ENCODE assay signal across 11 cellular contexts in the genomic region with DNA sequence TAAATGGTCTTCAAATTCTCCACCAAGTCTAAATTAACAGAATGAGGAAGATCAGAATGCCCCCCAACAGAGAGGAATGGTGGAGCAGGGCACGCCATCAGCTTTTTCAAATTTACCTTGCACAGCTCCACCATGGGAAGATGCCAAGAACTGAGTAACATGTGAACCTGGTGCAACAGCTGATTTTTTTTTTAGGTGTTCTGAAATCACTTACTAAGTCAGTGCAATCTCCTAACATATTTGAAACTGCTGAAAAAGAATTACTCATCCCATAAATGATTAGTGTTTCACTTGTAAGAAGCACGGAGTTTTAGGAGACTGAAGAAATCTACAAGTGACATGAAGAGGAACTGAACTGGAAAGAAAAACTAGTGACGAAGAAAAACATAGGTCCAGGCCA. TPM values are rescaled to one million over a fixed set of nuclear protein-coding genes. Genes with fewer than 3 reads are reported as not detected.
DNase-seq lines count a peak whose midpoint lies in the region; ATAC-seq lines count a peak whose summit lies in the region.
"Had no signal": no experiment of that assay in that cellular context is flagged by ENCODE, and none has a peak within 500 bp of the region (broad histone marks: within the 10 kb centered on the region; RNA-seq: fewer than 3 reads in every experiment).

No MANE protein-coding gene starts in this region.

- peak overlapping the region; percentile 47 for H3K4me2 ChIP-seq in Karpas-422 (ENCODE audit: low read depth, low read length, poor library complexity, severe bottlenecking)

- H3K4me3 ChIP-seq in CD4-positive, alpha-beta memory T cell (ENCODE audit: low read length in 2 of 2): no peak overlapping the region
- peak overlapping the region; percentile 24; the same call in 1 of the 2 replicates for H3K4me3 ChIP-seq in Karpas-422 (ENCODE audit: low read length)

- CTCF ChIA-PET in CD4-positive, alpha-beta memory T cell (lab: Charles Lee; ENCODE audit: partially characterized antibody): no interaction called here

- peaks cover 34% of the 10 kb centered on the region for H4K20me1 ChIP-seq in Karpas-422 (ENCODE audit: insufficient read depth, low read depth, low read length)

- H3K36me3 Mint-ChIP-seq in CD4-positive, alpha-beta memory T cell: peaks cover 16 to 22% of the 10 kb centered on the region in 2 donors
- H3K36me3 Mint-ChIP-seq in central memory CD8-positive, alpha-beta T cell (ENCODE audit: insufficient read depth): peaks cover 13% of the 10 kb centered on the region
- peaks cover 0 to 21% (median 0%) of the 10 kb centered on the region in 3 donors for H3K36me3 Mint-ChIP-seq in naive thymus-derived CD8-positive, alpha-beta T cell

- H3K36me3 ChIP-seq in CD4-positive, alpha-beta memory T cell (ENCODE audit: insufficient read depth, low read length): no peaks in the 10 kb centered on the region
- H3K36me3 ChIP-seq in Karpas-422 (ENCODE audit: insufficient read depth, low read length): peaks cover 5% of the 10 kb centered on the region; the same call in 1 of the 2 replicates

- H3K79me2 ChIP-seq in Karpas-422 (ENCODE audit: low read length): peaks cover 100% of the 10 kb centered on the region

- no peaks in the 10 kb centered on the region for H3K9me3 Mint-ChIP-seq in CD4-positive, alpha-beta memory T cell
- no peaks in the 10 kb centered on the region for H3K9me3 Mint-ChIP-seq in central memory CD8-positive, alpha-beta T cell
- no peaks in the 10 kb centered on the region for H3K9me3 Mint-ChIP-seq in naive thymus-derived CD8-positive, alpha-beta T cell

- no peaks in the 10 kb centered on the region for H3K27me3 ChIP-seq in CD4-positive, alpha-beta memory T cell (ENCODE audit: insufficient read depth, low read length)
- no peaks in the 10 kb centered on the region for H3K27me3 ChIP-seq in Karpas-422 (ENCODE audit: low read length)

- H3K9me3 ChIP-seq in CD4-positive, alpha-beta memory T cell (ENCODE audit: control insufficient read depth in 1 of 2, low read length in 2 of 2): no peaks in the 10 kb centered on the region
- no peaks in the 10 kb centered on the region for H3K9me3 ChIP-seq in Karpas-422 (ENCODE audit: low read length)

- H3K27ac ChIP-seq in CD4-positive, alpha-beta memory T cell (ENCODE audit: low read depth, low read length): no peak overlapping the region
- H3K27ac ChIP-seq in Karpas-422 (ENCODE audit: low read length): peak overlapping the region; percentile 48

- peak overlapping the region in 6 of 8 donors; percentile 35 to 78 (median 58) for H3K4me3 Mint-ChIP-seq in CD4-positive, alpha-beta memory T cell
- H3K4me3 Mint-ChIP-seq in central memory CD8-positive, alpha-beta T cell: peak overlapping the region; percentile 14
- peak overlapping the region in 8 of 10 donors; percentile 11 to 50 (median 36) for H3K4me3 Mint-ChIP-seq in naive thymus-derived CD8-positive, alpha-beta T cell

- no peaks in the 10 kb centered on the region for H3K27me3 Mint-ChIP-seq in CD4-positive, alpha-beta memory T cell
- no peaks in the 10 kb centered on the region for H3K27me3 Mint-ChIP-seq in central memory CD8-positive, alpha-beta T cell
- no peaks in the 10 kb centered on the region for H3K27me3 Mint-ChIP-seq in naive thymus-derived CD8-positive, alpha-beta T cell

- H3K4me1 ChIP-seq in CD4-positive, alpha-beta memory T cell (ENCODE audit: insufficient read depth, low read length): peaks cover 85% of the 10 kb centered on the region
- H3K4me1 ChIP-seq in Karpas-422 (ENCODE audit: low read length): peaks cover 79% of the 10 kb centered on the region

- H3K27ac Mint-ChIP-seq in CD4-positive, alpha-beta memory T cell: peak overlapping the region; percentile 25 to 74 (median 69)
- no peak overlapping the region for H3K27ac Mint-ChIP-seq in central memory CD8-positive, alpha-beta T cell (ENCODE audit: low read depth)
- peak overlapping the region in 6 of 10 donors; percentile 54 to 70 (median 63) for H3K27ac Mint-ChIP-seq in naive thymus-derived CD8-positive, alpha-beta T cell

- intact Hi-C loops in CD4-positive, alpha-beta memory T cell (cut with micrococcal nuclease): loop anchor here (5.0 kb wide), 2 partner anchors 32 to 1832 kb away; partner anchors contain the start of gene RAD23B
- intact Hi-C loops in posterior vena cava (cut with DNase I): no loop called here

- no peaks in the 10 kb centered on the region for H3K9me2 ChIP-seq in Karpas-422 (replicated peaks; ENCODE audit: insufficient read depth, low read length)

- no peak overlapping the region for H2AFZ ChIP-seq in Karpas-422 (ENCODE audit: low read length)

- POLR2A ChIA-PET in CD4-positive, alpha-beta memory T cell (lab: Charles Lee; ENCODE audit: partially characterized antibody): interaction anchor here (0.5 kb wide), 1 partner anchor 14 kb away, joined by 3 read pairs; no protein-coding TSS in a partner anchor
- POLR2A ChIA-PET in naive thymus-derived CD8-positive, alpha-beta T cell (lab: Charles Lee): interaction anchor here (0.8 kb wide), 1 partner anchor 23 kb away, joined by 4 read pairs; no protein-coding TSS in a partner anchor

- H3K4me1 Mint-ChIP-seq in CD4-positive, alpha-beta memory T cell: peaks cover 56 to 88% (median 72%) of the 10 kb centered on the region in 4 donors
- H3K4me1 Mint-ChIP-seq in central memory CD8-positive, alpha-beta T cell: peaks cover 77% of the 10 kb centered on the region
- peaks cover 40 to 91% (median 81%) of the 10 kb centered on the region in 4 donors for H3K4me1 Mint-ChIP-seq in naive thymus-derived CD8-positive, alpha-beta T cell

- DNase-seq in CD4-positive, alpha-beta memory T cell: no peak
- DNase-seq in Karpas-422: no peak
- no peak for DNase-seq in central memory CD8-positive, alpha-beta T cell (ENCODE audit: low spot score in 2 of 2)
- no peak for DNase-seq in naive thymus-derived CD8-positive, alpha-beta T cell
- DNase-seq in SW 1271 (lab: John Stamatoyannopoulos, UW): no peak
- DNase-seq in posterior vena cava (ENCODE audit: low spot score): no peak
- DNase-seq in activated gamma-delta T cell (lab: John Stamatoyannopoulos, UW): no peak
- DNase-seq: GDM1, NCI-H187 treated with DMSO at 0.1 percent for 48 hours, T-helper 1 cell had no signal

- ATAC-seq in central memory CD8-positive, alpha-beta T cell (replicated peaks; ENCODE audit: extremely low read depth, poor library complexity, severe bottlenecking): no peak
- no peak for ATAC-seq in naive thymus-derived CD8-positive, alpha-beta T cell
- no peak for ATAC-seq in GM21360 (IDR thresholded peaks at IDR 0.05; ENCODE audit: unreplicated experiment)

- peak overlapping the region; percentile 28 for H3K9ac ChIP-seq in Karpas-422 (ENCODE audit: low read length)

RNA-seq across cellular contexts. Expression of gene TMEM245, which starts 5.1 kb away (rescaled TPM):
- total RNA-seq in CD4-positive, alpha-beta memory T cell: 10 to 100 TPM; 72.6 to 74.3 TPM
- polyA plus RNA-seq in CD4-positive, alpha-beta memory T cell: 10 to 100 TPM; 28.9 to 41.3 TPM
- total RNA-seq in Karpas-422 (2014; rRNA removed; shearing (Covaris generic); ENCODE audit: low replicate concordance): 24.2 and 37.9 TPM in 2 replicates
- 10 to 100 TPM; 71.3 to 72.4 TPM for total RNA-seq in naive thymus-derived CD8-positive, alpha-beta T cell
- 10 to 100 TPM; 16.3 to 29.2 (median 25.3) TPM for polyA plus RNA-seq in naive thymus-derived CD8-positive, alpha-beta T cell
- 10 to 100 TPM; 44.9 to 52.3 TPM for total RNA-seq in posterior vena cava

RNA-seq across cellular contexts. Expression of gene FRRS1L, which starts 52.4 kb away (rescaled TPM):
- not detected for total RNA-seq in CD4-positive, alpha-beta memory T cell
- not detected for polyA plus RNA-seq in CD4-positive, alpha-beta memory T cell
- not detected in 2 replicates for total RNA-seq in Karpas-422 (2014; rRNA removed; shearing (Covaris generic); ENCODE audit: low replicate concordance)
- not detected for total RNA-seq in naive thymus-derived CD8-positive, alpha-beta T cell
- not detected for polyA plus RNA-seq in naive thymus-derived CD8-positive, alpha-beta T cell
- total RNA-seq in posterior vena cava: 1 to 10 TPM in 1 of 2 donors, under 1 TPM in 1; 0.97 to 2.6 TPM
